Comparison of ENCODE assay signal across 19 cellular contexts in genomic region chr6:17923401-17923863, GRCh38.
A peak's percentile ranks its signal among the peaks of the same experiment; 100 is the strongest.
DNase-seq lines count a peak whose midpoint lies in the region; ATAC-seq and TF ChIP-seq lines count a peak whose summit lies in the region.
"Had no signal": no experiment of that assay in that cellular context is flagged by ENCODE, and none has a peak within 500 bp of the region (broad histone marks: within the 10 kb centered on the region; RNA-seq: fewer than 3 reads in every experiment).

No MANE protein-coding gene starts in this region.

- H3K27me3 ChIP-seq in RWPE2 (ENCODE audit: insufficient read depth, poor library complexity, severe bottlenecking) (no peaks in the 10 kb centered on the region), fibroblast of lung (ENCODE audit: control insufficient read depth, insufficient read depth, low read length) (no peaks in the 10 kb centered on the region), parathyroid adenoma (ENCODE audit: control insufficient read depth, insufficient read depth, low read length) (no peaks in the 10 kb centered on the region)

- DNase-seq in EH (ENCODE audit: low read depth) (peak; percentile 80), RWPE2 (ENCODE audit: low spot score) (no peak), fibroblast of lung (ENCODE audit: low read depth in 2 of 2) (peak in 1 of 2 donors; percentile 83), omental fat pad (ENCODE audit: low spot score) (no peak), kidney glomerular epithelial cell (lab: John Stamatoyannopoulos, UW) (no peak)
- DNase-seq: activated CD4-positive, CD25-positive, alpha-beta regulatory T cell; activated CD8-positive, alpha-beta memory T cell treated with anti-CD3 and anti-CD28 coated beads, Interleukin-2, amount 10 ng/mL, durations not matched to agents 7 days and 5 days; activated effector memory CD4-positive, alpha-beta T cell treated with Interleukin-2 at 50 U/mL for 16 hours; Calu3; GDM1; hypothalamus; naive thymus-derived CD4-positive, alpha-beta T cell; NCI-H146; NCI-H345 had no signal

- ATAC-seq in RWPE2 (ENCODE audit: low read depth) (no peak), omental fat pad (ENCODE audit: low FRiP score) (no peak), HG03135 (IDR thresholded peaks at IDR 0.05; ENCODE audit: unreplicated experiment) (no peak), GM21360 (IDR thresholded peaks at IDR 0.05; ENCODE audit: unreplicated experiment) (no peak)
- ATAC-seq: activated CD8-positive, alpha-beta memory T cell treated with anti-CD3 and anti-CD28 coated beads, Interleukin-2, amount 10 ng/mL, durations not matched to agents 7 days and 5 days; HCT116; left lobe of liver; naive thymus-derived CD4-positive, alpha-beta T cell had no signal

- H3K36me3 ChIP-seq in RWPE2 (ENCODE audit: low read depth) (peaks cover 4% of the 10 kb centered on the region; the same call in 1 of the 2 replicates), fibroblast of lung (ENCODE audit: control insufficient read depth, insufficient read depth, low read length) (no peaks in the 10 kb centered on the region), parathyroid adenoma (ENCODE audit: control insufficient read depth, insufficient read depth, low read length) (no peaks in the 10 kb centered on the region)

- H3K4me3 ChIP-seq in RWPE2 (ENCODE audit: severe bottlenecking) (no peak overlapping the region), fibroblast of lung (replicated peaks in 1 of 4; ENCODE audit: control extremely low read depth in 1 of 4, insufficient read depth in 1 of 4, low read depth in 3 of 4, low read length in 4 of 4) (no peak overlapping the region), parathyroid adenoma (ENCODE audit: low read depth, low read length) (no peak overlapping the region)

- H3K9me3 ChIP-seq in RWPE2 (ENCODE audit: severe bottlenecking) (no peaks in the 10 kb centered on the region), fibroblast of lung (ENCODE audit: control insufficient read depth, insufficient read depth, low read depth, low read length) (no peaks in the 10 kb centered on the region), parathyroid adenoma (ENCODE audit: control insufficient read depth, low read length) (no peaks in the 10 kb centered on the region)

- H3K4me1 ChIP-seq in RWPE2 (ENCODE audit: insufficient read depth, poor library complexity, severe bottlenecking) (peaks cover 11% of the 10 kb centered on the region), fibroblast of lung (ENCODE audit: control insufficient read depth, extremely low read depth, insufficient read depth, low read length) (peaks cover 30% of the 10 kb centered on the region), parathyroid adenoma (no peaks in the 10 kb centered on the region)

- TF ChIP-seq CTCF in RWPE2 (IDR thresholded peaks at IDR 0.05; ENCODE audit: poor library complexity, severe bottlenecking) (no peak), fibroblast of lung (conservative IDR thresholded peaks at IDR 0.05 in 1 of 2, IDR thresholded peaks at IDR 0.05 in 1 of 2; ENCODE audit: low read depth in 1 of 2, low read length in 2 of 2) (no peak), parathyroid adenoma (IDR thresholded peaks at IDR 0.05) (no peak), omental fat pad (IDR thresholded peaks at IDR 0.05) (no peak)

- H2AFZ ChIP-seq in fibroblast of lung (ENCODE audit: low read length) (no peak overlapping the region), parathyroid adenoma (no peak overlapping the region)

- H3K4me2 ChIP-seq in fibroblast of lung (ENCODE audit: extremely low read depth, insufficient read depth, low read length) (peak overlapping the region; percentile 42), parathyroid adenoma (ENCODE audit: low read length) (no peak overlapping the region)

- H3K9ac ChIP-seq in fibroblast of lung (ENCODE audit: insufficient read depth, low read length) (no peak overlapping the region), parathyroid adenoma (no peak overlapping the region)

- H3K79me2 ChIP-seq in fibroblast of lung (ENCODE audit: control insufficient read depth, insufficient read depth, low read length) = peaks cover 70% of the 10 kb centered on the region
- peaks cover 6% of the 10 kb centered on the region for H3K79me2 ChIP-seq in parathyroid adenoma

- H4K20me1 ChIP-seq in fibroblast of lung (ENCODE audit: control insufficient read depth, extremely low read depth, insufficient read depth, low read length) = no peaks in the 10 kb centered on the region

- H3K27ac ChIP-seq in RWPE2 (ENCODE audit: poor library complexity, severe bottlenecking) (peak overlapping the region; percentile 17), fibroblast of lung (ENCODE audit: insufficient read depth, low read length) (peak overlapping the region; percentile 52), parathyroid adenoma (peak overlapping the region; percentile 37)
